In genomic region chr15:67063689-67064606, GRCh38 we compare ENCODE assay signal across 1 cellular context.
TF ChIP-seq lines count a peak whose summit lies in the region.

No MANE protein-coding gene starts in this region.

TF ChIP-seq in HepG2, 621 proteins besides CTCF, POLR2A, EP300 and RAD21 (continued from another document and continues in another):
- TF ChIP-seq REST (IDR thresholded peaks at IDR 0.05; ENCODE audit: borderline replicate concordance in 1 of 2, low read depth in 1 of 2, low read length in 2 of 2), result no peak; a peak in 1 of 4 replicates
- TF ChIP-seq FOXA3 (CRISPR knock-in tag; IDR thresholded peaks at IDR 0.05), result peak; percentile 47; the same call in 1 of the 2 replicates
- no peak for TF ChIP-seq ZNF780A (CRISPR knock-in tag; IDR thresholded peaks at IDR 0.05)
- TF ChIP-seq SIN3B (IDR thresholded peaks at IDR 0.05; ENCODE audit: low read length), result no peak
- TF ChIP-seq PPARG (CRISPR knock-in tag; conservative IDR thresholded peaks at IDR 0.05), result no peak; the same call in 1 of the 2 replicates
- TF ChIP-seq HOXD1 (CRISPR knock-in tag; IDR thresholded peaks at IDR 0.05), result no peak
- no peak for TF ChIP-seq MYNN (CRISPR knock-in tag; IDR thresholded peaks at IDR 0.05; ENCODE audit: low read depth)
- no peak for TF ChIP-seq ZNF121 (CRISPR knock-in tag; IDR thresholded peaks at IDR 0.05)
- no peak for TF ChIP-seq ZNF841 (CRISPR knock-in tag; IDR thresholded peaks at IDR 0.05; ENCODE audit: borderline replicate concordance)
- TF ChIP-seq ZBTB33 (CRISPR knock-in tag; IDR thresholded peaks at IDR 0.05), result 0 out of 2 replicates have a peak, but pooled peaks have one; percentile 6
- TF ChIP-seq HHEX (CRISPR knock-in tag; IDR thresholded peaks at IDR 0.05), result 0 out of 2 replicates have a peak, but pooled peaks have one; percentile 5
- TF ChIP-seq ZBTB20 (CRISPR knock-in tag; IDR thresholded peaks at IDR 0.05; ENCODE audit: borderline replicate concordance, low read depth), result peak; percentile 79; the same call in 1 of the 2 replicates
- peak; percentile 21; the same call in 1 of the 3 replicates for TF ChIP-seq MXI1 (IDR thresholded peaks at IDR 0.05; ENCODE audit: borderline replicate concordance, low read depth, low read length)
- TF ChIP-seq NONO (IDR thresholded peaks at IDR 0.05), result no peak
- peak; percentile 53; the same call in 1 of the 2 replicates for TF ChIP-seq NONO (CRISPR knock-in tag; conservative IDR thresholded peaks at IDR 0.05)
- no peak for TF ChIP-seq NRL (CRISPR knock-in tag; IDR thresholded peaks at IDR 0.05; ENCODE audit: borderline replicate concordance)
- TF ChIP-seq ZNF30 (CRISPR knock-in tag; IDR thresholded peaks at IDR 0.05), result no peak
- TF ChIP-seq HDAC6 (IDR thresholded peaks at IDR 0.05; ENCODE audit: low read depth, low read length), result no peak
- TF ChIP-seq ZNF501 (CRISPR knock-in tag; IDR thresholded peaks at IDR 0.05), result no peak
- TF ChIP-seq XBP1 (CRISPR knock-in tag; IDR thresholded peaks at IDR 0.05), result no peak
- TF ChIP-seq MIXL1 (CRISPR knock-in tag; IDR thresholded peaks at IDR 0.05), result peak; percentile 70
- no peak for TF ChIP-seq ZNF567 (CRISPR knock-in tag; IDR thresholded peaks at IDR 0.05; ENCODE audit: borderline replicate concordance)
- TF ChIP-seq SMAD3 (CRISPR knock-in tag; IDR thresholded peaks at IDR 0.05), result no peak; the same call in 1 of the 2 replicates
- TF ChIP-seq SNAI1 (CRISPR knock-in tag; IDR thresholded peaks at IDR 0.05; ENCODE audit: borderline replicate concordance), result 0 out of 2 replicates have a peak, but pooled peaks have one; percentile 85
- no peak for TF ChIP-seq ZBTB49 (CRISPR knock-in tag; IDR thresholded peaks at IDR 0.05; ENCODE audit: borderline replicate concordance)
- TF ChIP-seq SOX13 (IDR thresholded peaks at IDR 0.05), result peak; percentile 32
- no peak; a peak in 1 of 4 replicates for TF ChIP-seq SOX13 (CRISPR knock-in tag; conservative IDR thresholded peaks at IDR 0.05 in 1 of 2, IDR thresholded peaks at IDR 0.05 in 1 of 2)
- TF ChIP-seq ISL2 (CRISPR knock-in tag; IDR thresholded peaks at IDR 0.05), result peak; percentile 16; the same call in 1 of the 2 replicates
- no peak for TF ChIP-seq ZKSCAN5 (CRISPR knock-in tag; IDR thresholded peaks at IDR 0.05)
- TF ChIP-seq SMAD1 (CRISPR knock-in tag; IDR thresholded peaks at IDR 0.05; ENCODE audit: borderline replicate concordance, low read depth), result no peak
- TF ChIP-seq ZNF224 (CRISPR knock-in tag; IDR thresholded peaks at IDR 0.05), result no peak
- no peak for TF ChIP-seq FUBP1 (CRISPR knock-in tag; IDR thresholded peaks at IDR 0.05; ENCODE audit: borderline replicate concordance)
- TF ChIP-seq KLF6 (CRISPR knock-in tag; IDR thresholded peaks at IDR 0.05), result peak; percentile 67; the same call in 1 of the 2 replicates
- TF ChIP-seq TMF1 (CRISPR knock-in tag; IDR thresholded peaks at IDR 0.05; ENCODE audit: low read depth), result peak; percentile 69; the same call in 1 of the 2 replicates
- 0 out of 2 replicates have a peak, but pooled peaks have one; percentile 41 for TF ChIP-seq KMT2A (CRISPR knock-in tag; IDR thresholded peaks at IDR 0.05)
- no peak for TF ChIP-seq ZFY (CRISPR knock-in tag; IDR thresholded peaks at IDR 0.05)
- TF ChIP-seq ZNF784 (CRISPR knock-in tag; IDR thresholded peaks at IDR 0.05; ENCODE audit: borderline replicate concordance), result no peak
- TF ChIP-seq GMEB2 (CRISPR knock-in tag; IDR thresholded peaks at IDR 0.05; ENCODE audit: low read depth), result no peak
- TF ChIP-seq TRAFD1 (CRISPR knock-in tag; IDR thresholded peaks at IDR 0.05; ENCODE audit: borderline replicate concordance), result 0 out of 2 replicates have a peak, but pooled peaks have one; percentile 22
- TF ChIP-seq POGZ (CRISPR knock-in tag; IDR thresholded peaks at IDR 0.05), result peak; percentile 58
- TF ChIP-seq ZNF12 (CRISPR knock-in tag; IDR thresholded peaks at IDR 0.05), result no peak
- peak; percentile 26 for TF ChIP-seq NR2F6 (IDR thresholded peaks at IDR 0.05)
- peak; percentile 30; the same call in 1 of the 2 replicates for TF ChIP-seq NR2F6 (CRISPR knock-in tag; IDR thresholded peaks at IDR 0.05)
- TF ChIP-seq ZNF251 (CRISPR knock-in tag; IDR thresholded peaks at IDR 0.05), result peak; percentile 73; the same call in 1 of the 2 replicates
- no peak for TF ChIP-seq SRSF4 (IDR thresholded peaks at IDR 0.05; ENCODE audit: low read depth, low read length, poor library complexity, severe bottlenecking)
- TF ChIP-seq KMT2B (CRISPR knock-in tag; IDR thresholded peaks at IDR 0.05), result no peak; the same call in 1 of the 2 replicates
- TF ChIP-seq PHF20 (CRISPR knock-in tag; IDR thresholded peaks at IDR 0.05), result no peak
- TF ChIP-seq PCBP1 (IDR thresholded peaks at IDR 0.05; ENCODE audit: borderline replicate concordance, low read depth, low read length), result 0 out of 2 replicates have a peak, but pooled peaks have one; percentile 32
- TF ChIP-seq ZNF547 (CRISPR knock-in tag; IDR thresholded peaks at IDR 0.05), result no peak; the same call in 1 of the 2 replicates
- TF ChIP-seq SMYD3 (CRISPR knock-in tag; IDR thresholded peaks at IDR 0.05), result 0 out of 2 replicates have a peak, but pooled peaks have one; percentile 79
- TF ChIP-seq EED (CRISPR knock-in tag; IDR thresholded peaks at IDR 0.05), result no peak
- no peak for TF ChIP-seq ZNF513 (CRISPR knock-in tag; conservative IDR thresholded peaks at IDR 0.05)
- no peak for TF ChIP-seq ZNF160 (CRISPR knock-in tag; IDR thresholded peaks at IDR 0.05)
- TF ChIP-seq SPEN (CRISPR knock-in tag; IDR thresholded peaks at IDR 0.05; ENCODE audit: low read depth), result peak; percentile 74; the same call in 1 of the 2 replicates
- no peak for TF ChIP-seq GPN1 (CRISPR knock-in tag; IDR thresholded peaks at IDR 0.05; ENCODE audit: borderline replicate concordance)
- no peak for TF ChIP-seq SRY (CRISPR knock-in tag; IDR thresholded peaks at IDR 0.05)
- no peak for TF ChIP-seq ZNF329 (CRISPR knock-in tag; IDR thresholded peaks at IDR 0.05; ENCODE audit: low read depth)
